9 cellular contexts compared by ENCODE assay signal in genomic region chr22:29315286-29316195, GRCh38. TPM values are rescaled to one million over a fixed set of nuclear protein-coding genes. Genes with fewer than 3 reads are reported as not detected.
DNase-seq lines count a peak whose midpoint lies in the region; ATAC-seq and TF ChIP-seq lines count a peak whose summit lies in the region.
"Had no signal": no experiment of that assay in that cellular context is flagged by ENCODE, and none has a peak within 500 bp of the region (broad histone marks: within the 10 kb centered on the region; RNA-seq: fewer than 3 reads in every experiment).

RASL10A (minus strand) TSS chr22:29315697; CDS start chr22:29315246, 451 bp downstream.

- H3K36me3 Mint-ChIP-seq in memory B cell: peaks cover 4% of the 10 kb centered on the region

- H3K4me2 ChIP-seq in MM.1S (ENCODE audit: low read depth, low read length): no peak within 1 kb of the TSS

- no peaks in the 10 kb centered on the region for H3K9me3 ChIP-seq in cardiac muscle cell (ENCODE audit: low read depth)
- H3K9me3 ChIP-seq in ascending aorta: no peaks in the 10 kb centered on the region
- no peaks in the 10 kb centered on the region for H3K9me3 ChIP-seq in MM.1S (replicated peaks; ENCODE audit: insufficient read depth, low read length)

- intact Hi-C loops in left ventricle myocardium superior (cut with micrococcal nuclease): no loop called here
- intact Hi-C loops in ascending aorta (cut with DNase I): loop anchor here (2.0 kb wide), 1 partner anchor 27 kb away; no protein-coding TSS in a partner anchor

- no peak within 1 kb of the TSS for H3K27ac ChIP-seq in cardiac muscle cell
- no peak within 1 kb of the TSS for H3K27ac ChIP-seq in ascending aorta
- H3K27ac ChIP-seq in urinary bladder (ENCODE audit: low read depth): no peak within 1 kb of the TSS
- H3K27ac ChIP-seq in MM.1S (ENCODE audit: low read length): no peak within 1 kb of the TSS

- DNase-seq in cardiac muscle cell (ENCODE audit: low read depth in 1 of 2, low spot score in 1 of 2) (peak in 1 of 2 donors; percentile 58), left ventricle myocardium superior (no peak), ascending aorta (ENCODE audit: low spot score in 2 of 2) (no peak), memory B cell (ENCODE audit: low spot score in 2 of 2) (no peak), MM.1S (no peak), NCI-H128 (lab: John Stamatoyannopoulos, UW; ENCODE audit: unreplicated experiment) (no peak)
- DNase-seq: NCI-H1694 had no signal

- H3K4me1 ChIP-seq in cardiac muscle cell (ENCODE audit: low read depth) (no peaks in the 10 kb centered on the region), ascending aorta (peaks cover 12 to 30% of the 10 kb centered on the region in 2 donors), urinary bladder (ENCODE audit: insufficient read depth) (no peaks in the 10 kb centered on the region), MM.1S (ENCODE audit: low read length) (no peaks in the 10 kb centered on the region)

- WGBS in urinary bladder: 3% methylated on average over 106 of the region's 106 CpGs

- H3K27ac Mint-ChIP-seq in memory B cell: no peak within 1 kb of the TSS

- H3K4me3 Mint-ChIP-seq in memory B cell: peak within 1 kb of the TSS; percentile 66

- H3K9ac ChIP-seq in MM.1S (ENCODE audit: low read length): no peak within 1 kb of the TSS

- H4K20me1 ChIP-seq in MM.1S (ENCODE audit: insufficient read depth, low read length): no peaks in the 10 kb centered on the region

- peaks cover 13% of the 10 kb centered on the region for H3K4me1 Mint-ChIP-seq in memory B cell

- peaks cover 35% of the 10 kb centered on the region for H3K27me3 ChIP-seq in cardiac muscle cell
- peaks cover 13% of the 10 kb centered on the region for H3K27me3 ChIP-seq in ascending aorta
- peaks cover 51% of the 10 kb centered on the region for H3K27me3 ChIP-seq in MM.1S (replicated peaks; ENCODE audit: insufficient read depth, low read length)

- H3K36me3 ChIP-seq in cardiac muscle cell: no peaks in the 10 kb centered on the region
- no peaks in the 10 kb centered on the region for H3K36me3 ChIP-seq in ascending aorta
- H3K36me3 ChIP-seq in urinary bladder (ENCODE audit: insufficient read depth): no peaks in the 10 kb centered on the region
- H3K36me3 ChIP-seq in MM.1S (replicated peaks; ENCODE audit: insufficient read depth, low read length): no peaks in the 10 kb centered on the region

- ATAC-seq in left ventricle myocardium superior (no peak), memory B cell (ENCODE audit: low read depth) (no peak), GM18870 (IDR thresholded peaks at IDR 0.05; ENCODE audit: unreplicated experiment) (no peak)

- H3K79me2 ChIP-seq in MM.1S (ENCODE audit: low read length): no peaks in the 10 kb centered on the region

- peak within 1 kb of the TSS; percentile 35 for H3K4me3 ChIP-seq in cardiac muscle cell
- peak within 1 kb of the TSS; percentile 55 to 59 for H3K4me3 ChIP-seq in ascending aorta
- peak within 1 kb of the TSS; percentile 32 for H3K4me3 ChIP-seq in urinary bladder (ENCODE audit: low read depth, low read length)
- no peak within 1 kb of the TSS for H3K4me3 ChIP-seq in MM.1S (ENCODE audit: low read length)

- no peaks in the 10 kb centered on the region for H3F3A ChIP-seq in MM.1S (ENCODE audit: insufficient read depth, low read length)

- H2AFZ ChIP-seq in MM.1S (ENCODE audit: low read length): no peak within 1 kb of the TSS

- no peaks in the 10 kb centered on the region for H3K9me2 ChIP-seq in MM.1S (replicated peaks; ENCODE audit: insufficient read depth, low read length)

- H3K9me3 Mint-ChIP-seq in memory B cell: no peaks in the 10 kb centered on the region

- TF ChIP-seq CTCF in cardiac muscle cell (IDR thresholded peaks at IDR 0.05; ENCODE audit: low read depth, low read length) (no peak), ascending aorta (IDR thresholded peaks at IDR 0.05) (no peak), MM.1S (IDR thresholded peaks at IDR 0.05; ENCODE audit: low read length) (no peak)

- H3K27me3 Mint-ChIP-seq in memory B cell: peaks cover 35% of the 10 kb centered on the region

RNA-seq across cellular contexts. Expression of gene RASL10A, which starts in this region (rescaled TPM):
- total RNA-seq in cardiac muscle cell (3.6 and 4.1 TPM in 2 replicates), left ventricle myocardium superior (1.2 TPM), ascending aorta (not detected), urinary bladder (0.58 TPM)
- polyA plus RNA-seq in cardiac muscle cell (1.2 and 3.5 TPM in 2 replicates), urinary bladder (2.0 TPM)
